ENCODE assay signal across 9 cellular contexts in genomic region chrX:57595381-57595811, GRCh38. TPM values are rescaled to one million over a fixed set of nuclear protein-coding genes. Genes with fewer than 3 reads are reported as not detected.
A peak's percentile ranks its signal among the peaks of the same experiment; 100 is the strongest.
DNase-seq lines count a peak whose midpoint lies in the region; ATAC-seq, FAIRE-seq and TF ChIP-seq lines count a peak whose summit lies in the region.
"Had no signal": no experiment of that assay in that cellular context is flagged by ENCODE, and none has a peak within 500 bp of the region (broad histone marks: within the 10 kb centered on the region; RNA-seq: fewer than 3 reads in every experiment).

No MANE protein-coding gene starts in this region.

- no peak for FAIRE-seq in pancreas (lab: Jason Lieb, UNC)

- in situ Hi-C loops in astrocyte of the cerebellum (cut with HindIII; ENCODE audit: low sequenced_read_pairs): no loop called here

- no peaks in the 10 kb centered on the region for H3K9me3 ChIP-seq in HUES6 (ENCODE audit: control insufficient read depth, insufficient read depth, low read depth, low read length)
- no peaks in the 10 kb centered on the region for H3K9me3 ChIP-seq in pancreas

- ATAC-seq in pancreas (no peak), HG03280 (IDR thresholded peaks at IDR 0.05; ENCODE audit: unreplicated experiment) (no peak)
- ATAC-seq: esophagus mucosa had no signal

- TF ChIP-seq CTCF in astrocyte of the cerebellum (IDR thresholded peaks at IDR 0.05; ENCODE audit: low read depth, low read length, missing control alignments): no peak
- TF ChIP-seq CTCF in pancreas (IDR thresholded peaks at IDR 0.05): no peak

- H3K27ac ChIP-seq in HUES6 (ENCODE audit: low read depth, low read length): no peak overlapping the region
- H3K27ac ChIP-seq in pancreas: peak overlapping the region in 1 of 4 donors; percentile 3

- H3K4me1 ChIP-seq in HUES6 (ENCODE audit: control insufficient read depth, insufficient read depth, low read length) (peaks cover 4% of the 10 kb centered on the region; the same call in 1 of the 2 replicates), pancreas (peaks cover 0 to 11% (median 6%) of the 10 kb centered on the region in 3 donors)

- 66 to 68% methylated on average over 1 of the region's 1 CpG for WGBS in pancreas, 2 donors

- H3K4me3 ChIP-seq in HUES6 (ENCODE audit: low read depth, low read length) (peak overlapping the region; percentile 45), astrocyte of the cerebellum (ENCODE audit: low read depth, low read length) (no peak overlapping the region), pancreas (peak overlapping the region in 1 of 4 donors; percentile 1)

- H3K36me3 ChIP-seq in HUES6 (ENCODE audit: control insufficient read depth, insufficient read depth, low read length) (no peaks in the 10 kb centered on the region), pancreas (no peaks in the 10 kb centered on the region)

- intact Hi-C loops in pancreas (cut with DNase I): no loop called here

- DNase-seq in AG08396 (ENCODE audit: low spot score) (peak; percentile 29), astrocyte of the cerebellum (ENCODE audit: low read depth) (peak; percentile 59), lung microvascular endothelial cell (ENCODE audit: low read depth in 2 of 2) (peak; percentile 66), pancreas (no peak), ecto neural progenitor cell (ENCODE audit: low spot score) (no peak), SHP77 treated with DMSO at 0.1 percent for 48 hours (lab: John Stamatoyannopoulos, UW) (no peak)

- H3K27me3 ChIP-seq in HUES6 (ENCODE audit: control insufficient read depth, insufficient read depth, low read length): no peaks in the 10 kb centered on the region
- peaks cover 0 to 3% (median 0%) of the 10 kb centered on the region in 4 donors for H3K27me3 ChIP-seq in pancreas

- H3K9ac ChIP-seq in HUES6 (ENCODE audit: low read length): no peak overlapping the region

RNA-seq across cellular contexts. Expression of gene ZXDB, which starts 3.6 kb away (rescaled TPM):
- total RNA-seq in lung microvascular endothelial cell: 5.0 and 6.9 TPM in 2 replicates
- total RNA-seq in pancreas: 1 to 10 TPM; 3.1 to 6.1 (median 4.2) TPM
- polyA plus RNA-seq in pancreas: 1 to 10 TPM; 1.1 to 3.1 TPM

Comparison
In these comparisons a context has a peak if more than half of its experiments do, and no peak if none do; other contexts are left out.
1. DNase-seq: peak in AG08396 (single experiment), astrocyte of the cerebellum (single experiment) and lung microvascular endothelial cell (2 of 2); none in pancreas (0 of 6), ecto neural progenitor cell (single experiment) and SHP77 treated with DMSO at 0.1 percent for 48 hours (single experiment).